In the genomic region with DNA sequence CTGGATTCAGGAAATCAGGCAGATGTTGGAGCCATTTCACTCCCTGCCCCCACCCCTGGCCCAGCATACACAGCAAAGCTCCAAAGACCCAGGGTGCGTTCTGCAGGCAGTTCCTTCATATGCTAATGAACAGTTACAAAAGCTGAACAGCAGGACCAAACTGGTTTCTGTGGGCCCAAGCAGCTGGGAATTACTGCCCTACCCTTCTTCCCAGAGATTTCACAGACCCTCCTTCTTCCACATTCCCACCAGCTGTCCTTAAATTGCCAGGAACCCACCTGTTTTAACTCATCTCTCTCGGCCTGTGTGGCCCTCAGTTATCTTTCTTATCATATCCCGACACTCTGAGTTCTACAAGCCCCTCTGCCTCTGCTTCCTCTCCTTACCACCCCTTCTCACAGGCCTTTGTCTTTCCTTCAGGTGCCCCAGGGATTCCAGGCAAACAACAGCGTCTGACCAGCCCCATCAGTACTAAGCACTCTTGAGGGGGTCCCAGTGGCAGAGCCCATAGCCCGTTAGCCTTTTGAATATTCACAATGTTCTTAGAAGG, we compare ENCODE assay signal across 1 cellular context.
A peak's percentile ranks its signal among the peaks of the same experiment; 100 is the strongest.
TF ChIP-seq lines count a peak whose summit lies in the region.

No MANE protein-coding gene starts in this region.

TF ChIP-seq in H1, 55 proteins besides CTCF, POLR2A, EP300 and RAD21:
- TF ChIP-seq TAF1 (IDR thresholded peaks at IDR 0.05; ENCODE audit: low read depth, low read length) (peak; percentile 62), SP4 (IDR thresholded peaks at IDR 0.05; ENCODE audit: low read length) (peak; percentile 16; the same call in 1 of the 2 replicates), SIN3A (conservative IDR thresholded peaks at IDR 0.05 in 1 of 2, IDR thresholded peaks at IDR 0.05 in 1 of 2; ENCODE audit: low read depth in 1 of 2, low read length in 2 of 2) (no peak), TAF7 (optimal IDR thresholded peaks at IDR 0.05; ENCODE audit: borderline replicate concordance, low read depth, low read length) (peak; percentile 29), EGR1 (IDR thresholded peaks at IDR 0.05; ENCODE audit: borderline replicate concordance, low read depth, low read length) (no peak), POU5F1 (IDR thresholded peaks at IDR 0.05; ENCODE audit: low read depth, low read length) (peak; percentile 36; the same call in 1 of the 2 replicates), JUND (IDR thresholded peaks at IDR 0.05; ENCODE audit: low read length) (0 out of 2 replicates have a peak, but pooled peaks have one; percentile 8), CHD2 (IDR thresholded peaks at IDR 0.05; ENCODE audit: low read length) (peak; percentile 58), NANOG (IDR thresholded peaks at IDR 0.05; ENCODE audit: insufficient read depth, low read depth, low read length, poor library complexity, severe bottlenecking) (peak; percentile 71), HDAC2 (IDR thresholded peaks at IDR 0.05; ENCODE audit: borderline replicate concordance in 1 of 2, low read depth in 2 of 2, low read length in 2 of 2) (peak in 1 of 2 experiments; percentile 79; a peak in 2 of 4 replicates), RFX5 (IDR thresholded peaks at IDR 0.05; ENCODE audit: borderline replicate concordance, low read depth, low read length) (no peak), CTBP2 (IDR thresholded peaks at IDR 0.05; ENCODE audit: borderline replicate concordance, insufficient read depth, insufficient read length, low read length) (no peak), RXRA (IDR thresholded peaks at IDR 0.05; ENCODE audit: insufficient read depth, low read depth, low read length) (no peak), CREB1 (IDR thresholded peaks at IDR 0.05) (0 out of 2 replicates have a peak, but pooled peaks have one; percentile 14), JUN (IDR thresholded peaks at IDR 0.05; ENCODE audit: low read depth, low read length) (0 out of 2 replicates have a peak, but pooled peaks have one; percentile 3), EZH2 (IDR thresholded peaks at IDR 0.05; ENCODE audit: low read depth, low read length, severe bottlenecking) (no peak), SP1 (IDR thresholded peaks at IDR 0.05; ENCODE audit: low read depth, low read length) (peak; percentile 93), SAP30 (IDR thresholded peaks at IDR 0.05; ENCODE audit: insufficient read depth, insufficient replicate concordance, low read length) (no peak), KDM1A (IDR thresholded peaks at IDR 0.05; ENCODE audit: borderline replicate concordance, low read length) (peak; percentile 57; the same call in 1 of the 2 replicates), MAX (IDR thresholded peaks at IDR 0.05) (peak; percentile 51), USF2 (IDR thresholded peaks at IDR 0.05; ENCODE audit: low read length) (no peak), YY1 (IDR thresholded peaks at IDR 0.05; ENCODE audit: low read depth, low read length) (0 out of 2 replicates have a peak, but pooled peaks have one; percentile 38), SUZ12 (IDR thresholded peaks at IDR 0.05; ENCODE audit: low read length) (no peak), ASH2L (IDR thresholded peaks at IDR 0.05; ENCODE audit: low read length) (peak; percentile 91), ZNF274 (IDR thresholded peaks at IDR 0.05; ENCODE audit: borderline replicate concordance, extremely low read depth, low read length) (no peak), HDAC6 (IDR thresholded peaks at IDR 0.05; ENCODE audit: low read depth, low read length) (no peak), TBP (IDR thresholded peaks at IDR 0.05; ENCODE audit: low read depth, low read length) (no peak; the same call in 1 of the 2 replicates), CHD1 (IDR thresholded peaks at IDR 0.05; ENCODE audit: low read depth, low read length) (no peak), SIRT6 (IDR thresholded peaks at IDR 0.05; ENCODE audit: low read length) (no peak), TEAD4 (IDR thresholded peaks at IDR 0.05; ENCODE audit: low read depth, low read length) (0 out of 2 replicates have a peak, but pooled peaks have one; percentile 57), SIX5 (IDR thresholded peaks at IDR 0.05; ENCODE audit: low read depth, low read length) (no peak), PHF8 (conservative IDR thresholded peaks at IDR 0.05; ENCODE audit: low read depth, low read length) (no peak), POLR2AphosphoS5 (IDR thresholded peaks at IDR 0.05; ENCODE audit: low read depth, low read length) (no peak; the same call in 1 of the 2 replicates), KDM5A (IDR thresholded peaks at IDR 0.05; ENCODE audit: low read length) (no peak), BCL11A (IDR thresholded peaks at IDR 0.05; ENCODE audit: low read depth in 2 of 2, low read length in 2 of 2) (peak in 1 of 2 experiments; percentile 4), RBBP5 (IDR thresholded peaks at IDR 0.05; ENCODE audit: borderline replicate concordance, low read depth, low read length) (peak; percentile 90), TCF12 (IDR thresholded peaks at IDR 0.05; ENCODE audit: low read depth, low read length) (peak; percentile 96), CEBPB (IDR thresholded peaks at IDR 0.05; ENCODE audit: low read depth, low read length) (no peak), GABPA (IDR thresholded peaks at IDR 0.05; ENCODE audit: borderline replicate concordance, insufficient read depth, low read length) (no peak), FOSL1 (IDR thresholded peaks at IDR 0.05; ENCODE audit: insufficient read depth, low read depth, low read length) (no peak), RNF2 (IDR thresholded peaks at IDR 0.05; ENCODE audit: borderline replicate concordance, low read depth, low read length, missing control alignments, poor library complexity, severe bottlenecking) (no peak), BACH1 (IDR thresholded peaks at IDR 0.05; ENCODE audit: low read length) (0 out of 2 replicates have a peak, but pooled peaks have one; percentile 27)
- TF ChIP-seq, protein P1, sequence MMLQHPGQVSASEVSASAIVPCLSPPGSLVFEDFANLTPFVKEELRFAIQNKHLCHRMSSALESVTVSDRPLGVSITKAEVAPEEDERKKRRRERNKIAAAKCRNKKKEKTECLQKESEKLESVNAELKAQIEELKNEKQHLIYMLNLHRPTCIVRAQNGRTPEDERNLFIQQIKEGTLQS (IDR thresholded peaks at IDR 0.05; ENCODE audit: insufficient read depth, low read depth, low read length): no peak
- TF ChIP-seq, protein P2, sequence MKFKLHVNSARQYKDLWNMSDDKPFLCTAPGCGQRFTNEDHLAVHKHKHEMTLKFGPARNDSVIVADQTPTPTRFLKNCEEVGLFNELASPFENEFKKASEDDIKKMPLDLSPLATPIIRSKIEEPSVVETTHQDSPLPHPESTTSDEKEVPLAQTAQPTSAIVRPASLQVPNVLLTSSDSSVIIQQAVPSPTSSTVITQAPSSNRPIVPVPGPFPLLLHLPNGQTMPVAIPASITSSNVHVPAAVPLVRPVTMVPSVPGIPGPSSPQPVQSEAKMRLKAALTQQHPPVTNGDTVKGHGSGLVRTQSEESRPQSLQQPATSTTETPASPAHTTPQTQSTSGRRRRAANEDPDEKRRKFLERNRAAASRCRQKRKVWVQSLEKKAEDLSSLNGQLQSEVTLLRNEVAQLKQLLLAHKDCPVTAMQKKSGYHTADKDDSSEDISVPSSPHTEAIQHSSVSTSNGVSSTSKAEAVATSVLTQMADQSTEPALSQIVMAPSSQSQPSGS (IDR thresholded peaks at IDR 0.05; ENCODE audit: low read length): peak; percentile 50
- TF ChIP-seq, protein P3, sequence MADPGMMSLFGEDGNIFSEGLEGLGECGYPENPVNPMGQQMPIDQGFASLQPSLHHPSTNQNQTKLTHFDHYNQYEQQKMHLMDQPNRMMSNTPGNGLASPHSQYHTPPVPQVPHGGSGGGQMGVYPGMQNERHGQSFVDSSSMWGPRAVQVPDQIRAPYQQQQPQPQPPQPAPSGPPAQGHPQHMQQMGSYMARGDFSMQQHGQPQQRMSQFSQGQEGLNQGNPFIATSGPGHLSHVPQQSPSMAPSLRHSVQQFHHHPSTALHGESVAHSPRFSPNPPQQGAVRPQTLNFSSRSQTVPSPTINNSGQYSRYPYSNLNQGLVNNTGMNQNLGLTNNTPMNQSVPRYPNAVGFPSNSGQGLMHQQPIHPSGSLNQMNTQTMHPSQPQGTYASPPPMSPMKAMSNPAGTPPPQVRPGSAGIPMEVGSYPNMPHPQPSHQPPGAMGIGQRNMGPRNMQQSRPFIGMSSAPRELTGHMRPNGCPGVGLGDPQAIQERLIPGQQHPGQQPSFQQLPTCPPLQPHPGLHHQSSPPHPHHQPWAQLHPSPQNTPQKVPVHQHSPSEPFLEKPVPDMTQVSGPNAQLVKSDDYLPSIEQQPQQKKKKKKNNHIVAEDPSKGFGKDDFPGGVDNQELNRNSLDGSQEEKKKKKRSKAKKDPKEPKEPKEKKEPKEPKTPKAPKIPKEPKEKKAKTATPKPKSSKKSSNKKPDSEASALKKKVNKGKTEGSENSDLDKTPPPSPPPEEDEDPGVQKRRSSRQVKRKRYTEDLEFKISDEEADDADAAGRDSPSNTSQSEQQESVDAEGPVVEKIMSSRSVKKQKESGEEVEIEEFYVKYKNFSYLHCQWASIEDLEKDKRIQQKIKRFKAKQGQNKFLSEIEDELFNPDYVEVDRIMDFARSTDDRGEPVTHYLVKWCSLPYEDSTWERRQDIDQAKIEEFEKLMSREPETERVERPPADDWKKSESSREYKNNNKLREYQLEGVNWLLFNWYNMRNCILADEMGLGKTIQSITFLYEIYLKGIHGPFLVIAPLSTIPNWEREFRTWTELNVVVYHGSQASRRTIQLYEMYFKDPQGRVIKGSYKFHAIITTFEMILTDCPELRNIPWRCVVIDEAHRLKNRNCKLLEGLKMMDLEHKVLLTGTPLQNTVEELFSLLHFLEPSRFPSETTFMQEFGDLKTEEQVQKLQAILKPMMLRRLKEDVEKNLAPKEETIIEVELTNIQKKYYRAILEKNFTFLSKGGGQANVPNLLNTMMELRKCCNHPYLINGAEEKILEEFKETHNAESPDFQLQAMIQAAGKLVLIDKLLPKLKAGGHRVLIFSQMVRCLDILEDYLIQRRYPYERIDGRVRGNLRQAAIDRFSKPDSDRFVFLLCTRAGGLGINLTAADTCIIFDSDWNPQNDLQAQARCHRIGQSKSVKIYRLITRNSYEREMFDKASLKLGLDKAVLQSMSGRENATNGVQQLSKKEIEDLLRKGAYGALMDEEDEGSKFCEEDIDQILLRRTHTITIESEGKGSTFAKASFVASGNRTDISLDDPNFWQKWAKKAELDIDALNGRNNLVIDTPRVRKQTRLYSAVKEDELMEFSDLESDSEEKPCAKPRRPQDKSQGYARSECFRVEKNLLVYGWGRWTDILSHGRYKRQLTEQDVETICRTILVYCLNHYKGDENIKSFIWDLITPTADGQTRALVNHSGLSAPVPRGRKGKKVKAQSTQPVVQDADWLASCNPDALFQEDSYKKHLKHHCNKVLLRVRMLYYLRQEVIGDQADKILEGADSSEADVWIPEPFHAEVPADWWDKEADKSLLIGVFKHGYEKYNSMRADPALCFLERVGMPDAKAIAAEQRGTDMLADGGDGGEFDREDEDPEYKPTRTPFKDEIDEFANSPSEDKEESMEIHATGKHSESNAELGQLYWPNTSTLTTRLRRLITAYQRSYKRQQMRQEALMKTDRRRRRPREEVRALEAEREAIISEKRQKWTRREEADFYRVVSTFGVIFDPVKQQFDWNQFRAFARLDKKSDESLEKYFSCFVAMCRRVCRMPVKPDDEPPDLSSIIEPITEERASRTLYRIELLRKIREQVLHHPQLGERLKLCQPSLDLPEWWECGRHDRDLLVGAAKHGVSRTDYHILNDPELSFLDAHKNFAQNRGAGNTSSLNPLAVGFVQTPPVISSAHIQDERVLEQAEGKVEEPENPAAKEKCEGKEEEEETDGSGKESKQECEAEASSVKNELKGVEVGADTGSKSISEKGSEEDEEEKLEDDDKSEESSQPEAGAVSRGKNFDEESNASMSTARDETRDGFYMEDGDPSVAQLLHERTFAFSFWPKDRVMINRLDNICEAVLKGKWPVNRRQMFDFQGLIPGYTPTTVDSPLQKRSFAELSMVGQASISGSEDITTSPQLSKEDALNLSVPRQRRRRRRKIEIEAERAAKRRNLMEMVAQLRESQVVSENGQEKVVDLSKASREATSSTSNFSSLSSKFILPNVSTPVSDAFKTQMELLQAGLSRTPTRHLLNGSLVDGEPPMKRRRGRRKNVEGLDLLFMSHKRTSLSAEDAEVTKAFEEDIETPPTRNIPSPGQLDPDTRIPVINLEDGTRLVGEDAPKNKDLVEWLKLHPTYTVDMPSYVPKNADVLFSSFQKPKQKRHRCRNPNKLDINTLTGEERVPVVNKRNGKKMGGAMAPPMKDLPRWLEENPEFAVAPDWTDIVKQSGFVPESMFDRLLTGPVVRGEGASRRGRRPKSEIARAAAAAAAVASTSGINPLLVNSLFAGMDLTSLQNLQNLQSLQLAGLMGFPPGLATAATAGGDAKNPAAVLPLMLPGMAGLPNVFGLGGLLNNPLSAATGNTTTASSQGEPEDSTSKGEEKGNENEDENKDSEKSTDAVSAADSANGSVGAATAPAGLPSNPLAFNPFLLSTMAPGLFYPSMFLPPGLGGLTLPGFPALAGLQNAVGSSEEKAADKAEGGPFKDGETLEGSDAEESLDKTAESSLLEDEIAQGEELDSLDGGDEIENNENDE (IDR thresholded peaks at IDR 0.05; ENCODE audit: insufficient replicate concordance, low read length): peak; percentile 39
